In the genomic region with DNA sequence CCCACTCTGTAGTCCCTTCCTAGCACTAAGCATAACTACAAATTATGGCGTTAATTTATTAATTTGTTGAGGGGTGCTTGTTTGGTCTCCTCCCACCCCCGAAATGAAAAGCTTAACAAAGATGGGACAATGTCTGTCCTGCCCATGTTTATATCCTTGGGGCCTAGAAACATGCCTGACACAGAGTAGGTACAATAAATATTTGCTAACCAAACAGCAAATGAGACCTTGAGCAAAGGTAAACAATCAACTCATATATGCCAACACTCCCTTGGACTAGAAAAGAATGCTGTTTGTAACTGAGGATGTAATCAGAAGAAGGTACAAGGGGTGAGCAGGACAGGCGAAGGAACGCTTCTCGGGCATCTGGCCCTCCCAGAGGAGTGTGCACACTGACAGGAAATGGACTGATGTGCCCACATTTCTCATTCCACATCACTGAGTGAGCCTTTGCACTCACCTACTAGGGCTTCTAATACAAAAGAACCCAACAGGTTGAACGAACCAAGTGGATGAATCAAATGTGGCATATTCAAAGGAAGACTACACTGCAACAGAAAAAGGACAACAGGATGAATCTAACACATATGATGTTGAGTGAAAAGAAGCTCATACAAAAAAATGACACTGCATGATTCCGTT, we compare ENCODE assay signal across 3 cellular contexts.
TF ChIP-seq lines count a peak whose summit lies in the region.

No MANE protein-coding gene starts in this region.

TF ChIP-seq in A549, 52 proteins besides CTCF, POLR2A, EP300 and RAD21:
- TF ChIP-seq GATA3 (IDR thresholded peaks at IDR 0.05; ENCODE audit: borderline replicate concordance) = peak; percentile 70; the same call in 1 of the 2 replicates
- no peak for TF ChIP-seq RFX5 (IDR thresholded peaks at IDR 0.05)

TF ChIP-seq in IMR-90, 13 proteins besides CTCF, POLR2A, EP300 and RAD21:
- TF ChIP-seq MAZ (IDR thresholded peaks at IDR 0.05; ENCODE audit: borderline replicate concordance, low read depth, low read length) = no peak
- TF ChIP-seq NFE2L2 (IDR thresholded peaks at IDR 0.05; ENCODE audit: low read depth, low read length) = no peak

TF ChIP-seq in HepG2, 621 proteins besides CTCF, POLR2A, EP300 and RAD21 (continues in another document):
- TF ChIP-seq ZNF878 (CRISPR knock-in tag; IDR thresholded peaks at IDR 0.05) (no peak), GATAD2A (CRISPR knock-in tag; IDR thresholded peaks at IDR 0.05) (peak; percentile 87), SOX13 (IDR thresholded peaks at IDR 0.05) (no peak), SOX13 (CRISPR knock-in tag; conservative IDR thresholded peaks at IDR 0.05 in 1 of 2, IDR thresholded peaks at IDR 0.05 in 1 of 2) (peak in 1 of 2 experiments; percentile 53; a peak in 2 of 4 replicates), TCF12 (IDR thresholded peaks at IDR 0.05) (no peak), TCF12 (CRISPR knock-in tag; IDR thresholded peaks at IDR 0.05) (no peak), BCL6 (CRISPR knock-in tag; IDR thresholded peaks at IDR 0.05) (peak; percentile 67; the same call in 1 of the 2 replicates), FOXK1 (CRISPR knock-in tag; IDR thresholded peaks at IDR 0.05; ENCODE audit: borderline replicate concordance, low read depth) (peak; percentile 57; the same call in 1 of the 2 replicates), ZNF484 (CRISPR knock-in tag; IDR thresholded peaks at IDR 0.05; ENCODE audit: borderline replicate concordance, low read depth) (no peak), HHEX (CRISPR knock-in tag; IDR thresholded peaks at IDR 0.05) (0 out of 2 replicates have a peak, but pooled peaks have one; percentile 25), RBM39 (IDR thresholded peaks at IDR 0.05; ENCODE audit: low read depth, low read length, poor library complexity, severe bottlenecking) (no peak), FOXK2 (IDR thresholded peaks at IDR 0.05) (0 out of 2 replicates have a peak, but pooled peaks have one; percentile 54), FOSL2 (CRISPR knock-in tag; IDR thresholded peaks at IDR 0.05) (peak; percentile 42), SAP130 (CRISPR knock-in tag; IDR thresholded peaks at IDR 0.05; ENCODE audit: low read depth) (0 out of 2 replicates have a peak, but pooled peaks have one; percentile 24), FOXA1 (IDR thresholded peaks at IDR 0.05) (peak; percentile 38; the same call in 1 of the 2 replicates), FOXA1 (CRISPR knock-in tag; IDR thresholded peaks at IDR 0.05) (peak; percentile 57; the same call in 1 of the 2 replicates), ZKSCAN1 (IDR thresholded peaks at IDR 0.05; ENCODE audit: low read length) (peak; percentile 95), FOXA3 (CRISPR knock-in tag; IDR thresholded peaks at IDR 0.05) (peak; percentile 87), ZFP90 (CRISPR knock-in tag; IDR thresholded peaks at IDR 0.05; ENCODE audit: borderline replicate concordance) (no peak)
- TF ChIP-seq, protein P1, sequence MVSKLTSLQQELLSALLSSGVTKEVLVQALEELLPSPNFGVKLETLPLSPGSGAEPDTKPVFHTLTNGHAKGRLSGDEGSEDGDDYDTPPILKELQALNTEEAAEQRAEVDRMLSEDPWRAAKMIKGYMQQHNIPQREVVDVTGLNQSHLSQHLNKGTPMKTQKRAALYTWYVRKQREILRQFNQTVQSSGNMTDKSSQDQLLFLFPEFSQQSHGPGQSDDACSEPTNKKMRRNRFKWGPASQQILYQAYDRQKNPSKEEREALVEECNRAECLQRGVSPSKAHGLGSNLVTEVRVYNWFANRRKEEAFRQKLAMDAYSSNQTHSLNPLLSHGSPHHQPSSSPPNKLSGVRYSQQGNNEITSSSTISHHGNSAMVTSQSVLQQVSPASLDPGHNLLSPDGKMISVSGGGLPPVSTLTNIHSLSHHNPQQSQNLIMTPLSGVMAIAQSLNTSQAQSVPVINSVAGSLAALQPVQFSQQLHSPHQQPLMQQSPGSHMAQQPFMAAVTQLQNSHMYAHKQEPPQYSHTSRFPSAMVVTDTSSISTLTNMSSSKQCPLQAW (CRISPR knock-in tag; IDR thresholded peaks at IDR 0.05) = 0 out of 2 replicates have a peak, but pooled peaks have one; percentile 27
- TF ChIP-seq, protein P2, sequence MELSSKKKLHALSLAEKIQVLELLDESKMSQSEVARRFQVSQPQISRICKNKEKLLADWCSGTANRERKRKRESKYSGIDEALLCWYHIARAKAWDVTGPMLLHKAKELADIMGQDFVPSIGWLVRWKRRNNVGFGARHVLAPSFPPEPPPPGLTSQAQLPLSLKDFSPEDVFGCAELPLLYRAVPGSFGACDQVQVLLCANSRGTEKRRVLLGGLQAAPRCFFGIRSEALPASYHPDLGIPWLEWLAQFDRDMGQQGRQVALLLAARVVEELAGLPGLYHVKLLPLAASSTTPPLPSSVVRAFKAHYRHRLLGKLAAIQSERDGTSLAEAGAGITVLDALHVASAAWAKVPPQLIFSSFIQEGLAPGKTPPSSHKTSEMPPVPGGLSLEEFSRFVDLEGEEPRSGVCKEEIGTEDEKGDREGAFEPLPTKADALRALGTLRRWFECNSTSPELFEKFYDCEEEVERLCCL (CRISPR knock-in tag; IDR thresholded peaks at IDR 0.05; ENCODE audit: borderline replicate concordance) = no peak
- TF ChIP-seq, protein P3, sequence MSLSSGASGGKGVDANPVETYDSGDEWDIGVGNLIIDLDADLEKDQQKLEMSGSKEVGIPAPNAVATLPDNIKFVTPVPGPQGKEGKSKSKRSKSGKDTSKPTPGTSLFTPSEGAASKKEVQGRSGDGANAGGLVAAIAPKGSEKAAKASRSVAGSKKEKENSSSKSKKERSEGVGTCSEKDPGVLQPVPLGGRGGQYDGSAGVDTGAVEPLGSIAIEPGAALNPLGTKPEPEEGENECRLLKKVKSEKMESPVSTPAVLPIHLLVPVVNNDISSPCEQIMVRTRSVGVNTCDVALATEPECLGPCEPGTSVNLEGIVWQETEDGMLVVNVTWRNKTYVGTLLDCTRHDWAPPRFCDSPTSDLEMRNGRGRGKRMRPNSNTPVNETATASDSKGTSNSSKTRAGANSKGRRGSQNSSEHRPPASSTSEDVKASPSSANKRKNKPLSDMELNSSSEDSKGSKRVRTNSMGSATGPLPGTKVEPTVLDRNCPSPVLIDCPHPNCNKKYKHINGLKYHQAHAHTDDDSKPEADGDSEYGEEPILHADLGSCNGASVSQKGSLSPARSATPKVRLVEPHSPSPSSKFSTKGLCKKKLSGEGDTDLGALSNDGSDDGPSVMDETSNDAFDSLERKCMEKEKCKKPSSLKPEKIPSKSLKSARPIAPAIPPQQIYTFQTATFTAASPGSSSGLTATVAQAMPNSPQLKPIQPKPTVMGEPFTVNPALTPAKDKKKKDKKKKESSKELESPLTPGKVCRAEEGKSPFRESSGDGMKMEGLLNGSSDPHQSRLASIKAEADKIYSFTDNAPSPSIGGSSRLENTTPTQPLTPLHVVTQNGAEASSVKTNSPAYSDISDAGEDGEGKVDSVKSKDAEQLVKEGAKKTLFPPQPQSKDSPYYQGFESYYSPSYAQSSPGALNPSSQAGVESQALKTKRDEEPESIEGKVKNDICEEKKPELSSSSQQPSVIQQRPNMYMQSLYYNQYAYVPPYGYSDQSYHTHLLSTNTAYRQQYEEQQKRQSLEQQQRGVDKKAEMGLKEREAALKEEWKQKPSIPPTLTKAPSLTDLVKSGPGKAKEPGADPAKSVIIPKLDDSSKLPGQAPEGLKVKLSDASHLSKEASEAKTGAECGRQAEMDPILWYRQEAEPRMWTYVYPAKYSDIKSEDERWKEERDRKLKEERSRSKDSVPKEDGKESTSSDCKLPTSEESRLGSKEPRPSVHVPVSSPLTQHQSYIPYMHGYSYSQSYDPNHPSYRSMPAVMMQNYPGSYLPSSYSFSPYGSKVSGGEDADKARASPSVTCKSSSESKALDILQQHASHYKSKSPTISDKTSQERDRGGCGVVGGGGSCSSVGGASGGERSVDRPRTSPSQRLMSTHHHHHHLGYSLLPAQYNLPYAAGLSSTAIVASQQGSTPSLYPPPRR (CRISPR knock-in tag; IDR thresholded peaks at IDR 0.05; ENCODE audit: borderline replicate concordance) = peak; percentile 46; the same call in 1 of the 2 replicates
- TF ChIP-seq, protein P4, sequence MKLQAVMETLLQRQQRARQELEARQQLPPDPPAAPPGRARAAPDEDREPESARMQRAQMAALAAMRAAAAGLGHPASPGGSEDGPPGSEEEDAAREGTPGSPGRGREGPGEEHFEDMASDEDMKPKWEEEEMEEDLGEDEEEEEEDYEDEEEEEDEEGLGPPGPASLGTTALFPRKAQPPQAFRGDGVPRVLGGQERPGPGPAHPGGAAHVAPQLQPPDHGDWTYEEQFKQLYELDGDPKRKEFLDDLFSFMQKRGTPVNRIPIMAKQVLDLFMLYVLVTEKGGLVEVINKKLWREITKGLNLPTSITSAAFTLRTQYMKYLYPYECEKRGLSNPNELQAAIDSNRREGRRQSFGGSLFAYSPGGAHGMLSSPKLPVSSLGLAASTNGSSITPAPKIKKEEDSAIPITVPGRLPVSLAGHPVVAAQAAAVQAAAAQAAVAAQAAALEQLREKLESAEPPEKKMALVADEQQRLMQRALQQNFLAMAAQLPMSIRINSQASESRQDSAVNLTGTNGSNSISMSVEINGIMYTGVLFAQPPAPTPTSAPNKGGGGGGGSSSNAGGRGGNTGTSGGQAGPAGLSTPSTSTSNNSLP (IDR thresholded peaks at IDR 0.05; ENCODE audit: low read depth, low read length) = peak; percentile 62
- TF ChIP-seq, protein P5, sequence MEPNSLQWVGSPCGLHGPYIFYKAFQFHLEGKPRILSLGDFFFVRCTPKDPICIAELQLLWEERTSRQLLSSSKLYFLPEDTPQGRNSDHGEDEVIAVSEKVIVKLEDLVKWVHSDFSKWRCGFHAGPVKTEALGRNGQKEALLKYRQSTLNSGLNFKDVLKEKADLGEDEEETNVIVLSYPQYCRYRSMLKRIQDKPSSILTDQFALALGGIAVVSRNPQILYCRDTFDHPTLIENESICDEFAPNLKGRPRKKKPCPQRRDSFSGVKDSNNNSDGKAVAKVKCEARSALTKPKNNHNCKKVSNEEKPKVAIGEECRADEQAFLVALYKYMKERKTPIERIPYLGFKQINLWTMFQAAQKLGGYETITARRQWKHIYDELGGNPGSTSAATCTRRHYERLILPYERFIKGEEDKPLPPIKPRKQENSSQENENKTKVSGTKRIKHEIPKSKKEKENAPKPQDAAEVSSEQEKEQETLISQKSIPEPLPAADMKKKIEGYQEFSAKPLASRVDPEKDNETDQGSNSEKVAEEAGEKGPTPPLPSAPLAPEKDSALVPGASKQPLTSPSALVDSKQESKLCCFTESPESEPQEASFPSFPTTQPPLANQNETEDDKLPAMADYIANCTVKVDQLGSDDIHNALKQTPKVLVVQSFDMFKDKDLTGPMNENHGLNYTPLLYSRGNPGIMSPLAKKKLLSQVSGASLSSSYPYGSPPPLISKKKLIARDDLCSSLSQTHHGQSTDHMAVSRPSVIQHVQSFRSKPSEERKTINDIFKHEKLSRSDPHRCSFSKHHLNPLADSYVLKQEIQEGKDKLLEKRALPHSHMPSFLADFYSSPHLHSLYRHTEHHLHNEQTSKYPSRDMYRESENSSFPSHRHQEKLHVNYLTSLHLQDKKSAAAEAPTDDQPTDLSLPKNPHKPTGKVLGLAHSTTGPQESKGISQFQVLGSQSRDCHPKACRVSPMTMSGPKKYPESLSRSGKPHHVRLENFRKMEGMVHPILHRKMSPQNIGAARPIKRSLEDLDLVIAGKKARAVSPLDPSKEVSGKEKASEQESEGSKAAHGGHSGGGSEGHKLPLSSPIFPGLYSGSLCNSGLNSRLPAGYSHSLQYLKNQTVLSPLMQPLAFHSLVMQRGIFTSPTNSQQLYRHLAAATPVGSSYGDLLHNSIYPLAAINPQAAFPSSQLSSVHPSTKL (CRISPR knock-in tag; IDR thresholded peaks at IDR 0.05) = peak; percentile 65
- TF ChIP-seq, protein P6, sequence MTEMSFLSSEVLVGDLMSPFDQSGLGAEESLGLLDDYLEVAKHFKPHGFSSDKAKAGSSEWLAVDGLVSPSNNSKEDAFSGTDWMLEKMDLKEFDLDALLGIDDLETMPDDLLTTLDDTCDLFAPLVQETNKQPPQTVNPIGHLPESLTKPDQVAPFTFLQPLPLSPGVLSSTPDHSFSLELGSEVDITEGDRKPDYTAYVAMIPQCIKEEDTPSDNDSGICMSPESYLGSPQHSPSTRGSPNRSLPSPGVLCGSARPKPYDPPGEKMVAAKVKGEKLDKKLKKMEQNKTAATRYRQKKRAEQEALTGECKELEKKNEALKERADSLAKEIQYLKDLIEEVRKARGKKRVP (CRISPR knock-in tag; IDR thresholded peaks at IDR 0.05) = 0 out of 4 replicates have a peak, but pooled peaks of 1 of the 2 experiments have one; percentile 14
- TF ChIP-seq, protein P7, sequence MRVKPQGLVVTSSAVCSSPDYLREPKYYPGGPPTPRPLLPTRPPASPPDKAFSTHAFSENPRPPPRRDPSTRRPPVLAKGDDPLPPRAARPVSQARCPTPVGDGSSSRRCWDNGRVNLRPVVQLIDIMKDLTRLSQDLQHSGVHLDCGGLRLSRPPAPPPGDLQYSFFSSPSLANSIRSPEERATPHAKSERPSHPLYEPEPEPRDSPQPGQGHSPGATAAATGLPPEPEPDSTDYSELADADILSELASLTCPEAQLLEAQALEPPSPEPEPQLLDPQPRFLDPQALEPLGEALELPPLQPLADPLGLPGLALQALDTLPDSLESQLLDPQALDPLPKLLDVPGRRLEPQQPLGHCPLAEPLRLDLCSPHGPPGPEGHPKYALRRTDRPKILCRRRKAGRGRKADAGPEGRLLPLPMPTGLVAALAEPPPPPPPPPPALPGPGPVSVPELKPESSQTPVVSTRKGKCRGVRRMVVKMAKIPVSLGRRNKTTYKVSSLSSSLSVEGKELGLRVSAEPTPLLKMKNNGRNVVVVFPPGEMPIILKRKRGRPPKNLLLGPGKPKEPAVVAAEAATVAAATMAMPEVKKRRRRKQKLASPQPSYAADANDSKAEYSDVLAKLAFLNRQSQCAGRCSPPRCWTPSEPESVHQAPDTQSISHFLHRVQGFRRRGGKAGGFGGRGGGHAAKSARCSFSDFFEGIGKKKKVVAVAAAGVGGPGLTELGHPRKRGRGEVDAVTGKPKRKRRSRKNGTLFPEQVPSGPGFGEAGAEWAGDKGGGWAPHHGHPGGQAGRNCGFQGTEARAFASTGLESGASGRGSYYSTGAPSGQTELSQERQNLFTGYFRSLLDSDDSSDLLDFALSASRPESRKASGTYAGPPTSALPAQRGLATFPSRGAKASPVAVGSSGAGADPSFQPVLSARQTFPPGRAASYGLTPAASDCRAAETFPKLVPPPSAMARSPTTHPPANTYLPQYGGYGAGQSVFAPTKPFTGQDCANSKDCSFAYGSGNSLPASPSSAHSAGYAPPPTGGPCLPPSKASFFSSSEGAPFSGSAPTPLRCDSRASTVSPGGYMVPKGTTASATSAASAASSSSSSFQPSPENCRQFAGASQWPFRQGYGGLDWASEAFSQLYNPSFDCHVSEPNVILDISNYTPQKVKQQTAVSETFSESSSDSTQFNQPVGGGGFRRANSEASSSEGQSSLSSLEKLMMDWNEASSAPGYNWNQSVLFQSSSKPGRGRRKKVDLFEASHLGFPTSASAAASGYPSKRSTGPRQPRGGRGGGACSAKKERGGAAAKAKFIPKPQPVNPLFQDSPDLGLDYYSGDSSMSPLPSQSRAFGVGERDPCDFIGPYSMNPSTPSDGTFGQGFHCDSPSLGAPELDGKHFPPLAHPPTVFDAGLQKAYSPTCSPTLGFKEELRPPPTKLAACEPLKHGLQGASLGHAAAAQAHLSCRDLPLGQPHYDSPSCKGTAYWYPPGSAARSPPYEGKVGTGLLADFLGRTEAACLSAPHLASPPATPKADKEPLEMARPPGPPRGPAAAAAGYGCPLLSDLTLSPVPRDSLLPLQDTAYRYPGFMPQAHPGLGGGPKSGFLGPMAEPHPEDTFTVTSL (CRISPR knock-in tag; IDR thresholded peaks at IDR 0.05; ENCODE audit: borderline replicate concordance) = peak; percentile 56; the same call in 1 of the 2 replicates
